Comparison of ENCODE assay signal across 1 cellular context in the genomic region with DNA sequence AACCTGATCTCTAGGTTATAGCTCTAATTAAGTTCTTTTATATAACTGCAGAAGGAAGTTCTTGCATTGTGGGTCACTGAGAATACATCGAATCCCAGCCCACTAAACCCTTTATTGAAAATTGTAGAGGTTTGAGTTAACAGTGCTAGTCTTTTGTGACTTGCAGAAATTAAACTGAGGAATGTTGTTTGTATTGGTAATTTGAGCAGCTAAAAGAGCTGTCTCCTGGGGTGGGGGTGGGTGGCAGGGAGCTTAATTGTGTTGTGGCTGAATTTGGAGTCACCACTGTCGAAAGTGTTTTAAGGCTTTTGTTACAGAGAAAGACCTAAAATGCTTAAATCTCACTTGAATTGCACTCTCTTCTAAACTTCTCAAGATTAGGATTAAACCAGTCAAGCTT.
TF ChIP-seq lines count a peak whose summit lies in the region.

No MANE protein-coding gene starts in this region.

TF ChIP-seq in SK-N-SH treated with all-trans-retinoic acid at 6 μM for 48 hours, 23 proteins besides CTCF, POLR2A, EP300 and RAD21 (continued from another document):
- TF ChIP-seq, protein P1, sequence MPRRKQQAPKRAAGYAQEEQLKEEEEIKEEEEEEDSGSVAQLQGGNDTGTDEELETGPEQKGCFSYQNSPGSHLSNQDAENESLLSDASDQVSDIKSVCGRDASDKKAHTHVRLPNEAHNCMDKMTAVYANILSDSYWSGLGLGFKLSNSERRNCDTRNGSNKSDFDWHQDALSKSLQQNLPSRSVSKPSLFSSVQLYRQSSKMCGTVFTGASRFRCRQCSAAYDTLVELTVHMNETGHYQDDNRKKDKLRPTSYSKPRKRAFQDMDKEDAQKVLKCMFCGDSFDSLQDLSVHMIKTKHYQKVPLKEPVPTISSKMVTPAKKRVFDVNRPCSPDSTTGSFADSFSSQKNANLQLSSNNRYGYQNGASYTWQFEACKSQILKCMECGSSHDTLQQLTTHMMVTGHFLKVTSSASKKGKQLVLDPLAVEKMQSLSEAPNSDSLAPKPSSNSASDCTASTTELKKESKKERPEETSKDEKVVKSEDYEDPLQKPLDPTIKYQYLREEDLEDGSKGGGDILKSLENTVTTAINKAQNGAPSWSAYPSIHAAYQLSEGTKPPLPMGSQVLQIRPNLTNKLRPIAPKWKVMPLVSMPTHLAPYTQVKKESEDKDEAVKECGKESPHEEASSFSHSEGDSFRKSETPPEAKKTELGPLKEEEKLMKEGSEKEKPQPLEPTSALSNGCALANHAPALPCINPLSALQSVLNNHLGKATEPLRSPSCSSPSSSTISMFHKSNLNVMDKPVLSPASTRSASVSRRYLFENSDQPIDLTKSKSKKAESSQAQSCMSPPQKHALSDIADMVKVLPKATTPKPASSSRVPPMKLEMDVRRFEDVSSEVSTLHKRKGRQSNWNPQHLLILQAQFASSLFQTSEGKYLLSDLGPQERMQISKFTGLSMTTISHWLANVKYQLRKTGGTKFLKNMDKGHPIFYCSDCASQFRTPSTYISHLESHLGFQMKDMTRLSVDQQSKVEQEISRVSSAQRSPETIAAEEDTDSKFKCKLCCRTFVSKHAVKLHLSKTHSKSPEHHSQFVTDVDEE (CRISPR knock-in tag; IDR thresholded peaks at IDR 0.05): no peak
- no peak for TF ChIP-seq ARNTL (CRISPR knock-in tag; IDR thresholded peaks at IDR 0.05; ENCODE audit: borderline replicate concordance, low read depth)
